ENCODE assay signal across 8 cellular contexts in genomic region chr5:9898319-9898718, GRCh38.
DNase-seq lines count a peak whose midpoint lies in the region; ATAC-seq and TF ChIP-seq lines count a peak whose summit lies in the region.

No MANE protein-coding gene starts in this region.

- H3K27me3 Mint-ChIP-seq in activated T-cell treated with anti-CD3 and anti-CD28 coated beads, Interleukin-2, amount 50 U/mL, for 4 hours (ENCODE audit: low read depth): no peaks in the 10 kb centered on the region

- TF ChIP-seq CTCF in GM12875 (IDR thresholded peaks at IDR 0.05; ENCODE audit: borderline replicate concordance, insufficient read depth, low read depth, low read length): peak; percentile 36; the same call in 1 of the 2 replicates

- no peaks in the 10 kb centered on the region for H3K4me1 Mint-ChIP-seq in activated T-cell treated with anti-CD3 and anti-CD28 coated beads, Interleukin-2, amount 50 U/mL, for 4 hours (ENCODE audit: low read depth)

- DNase-seq in NCI-H510A (lab: John Stamatoyannopoulos, UW) (peak; percentile 4), fibroblast of gingiva (ENCODE audit: low read depth) (peak; percentile 42), renal cortical epithelial cell (ENCODE audit: low read depth) (peak; percentile 49), NCI-H1436 (lab: John Stamatoyannopoulos, UW) (no peak)
- DNase-seq in activated T-cell treated with anti-CD3 and anti-CD28 coated beads, Interleukin-2, amount 50 U/mL, for 4 hours: no peak

- H3K4me3 Mint-ChIP-seq in activated T-cell treated with anti-CD3 and anti-CD28 coated beads, Interleukin-2, amount 50 U/mL, for 4 hours: no peak overlapping the region

- no peak overlapping the region for H3K4me3 ChIP-seq in GM12875 (ENCODE audit: low read depth, low read length)

- H3K36me3 Mint-ChIP-seq in activated T-cell treated with anti-CD3 and anti-CD28 coated beads, Interleukin-2, amount 50 U/mL, for 4 hours (ENCODE audit: insufficient read depth): no peaks in the 10 kb centered on the region

- no peak for ATAC-seq in GM19395 (IDR thresholded peaks at IDR 0.05; ENCODE audit: unreplicated experiment)
- ATAC-seq in activated T-cell treated with anti-CD3 and anti-CD28 coated beads, Interleukin-2, amount 50 U/mL, for 4 hours: no peak
- no peak for ATAC-seq in HG03108 (IDR thresholded peaks at IDR 0.05; ENCODE audit: unreplicated experiment)

- no peaks in the 10 kb centered on the region for H3K9me3 Mint-ChIP-seq in activated T-cell treated with anti-CD3 and anti-CD28 coated beads, Interleukin-2, amount 50 U/mL, for 4 hours

Comparison
In these comparisons a context has a peak if more than half of its experiments do, and no peak if none do; other contexts are left out.
1. DNase-seq: peak in NCI-H510A (single experiment), fibroblast of gingiva (single experiment) and renal cortical epithelial cell (single experiment); none in activated T-cell treated with anti-CD3 and anti-CD28 coated beads, Interleukin-2, amount 50 U/mL, for 4 hours (single experiment) and NCI-H1436 (single experiment).